3 cellular contexts compared by ENCODE assay signal in genomic region chr9:79736051-79736450, GRCh38.
"Had no signal": no experiment of that assay in that cellular context is flagged by ENCODE, and none has a peak within 500 bp of the region (broad histone marks: within the 10 kb centered on the region; RNA-seq: fewer than 3 reads in every experiment).

No MANE protein-coding gene starts in this region.

- ATAC-seq: GM12878 had no signal

- DNase-seq: GDM1, GF-D8 had no signal

- H3K4me3 ChIP-seq: GM12878 had no signal
